In genomic region chr18:3903341-3903740, GRCh38 we compare ENCODE assay signal across 11 cellular contexts.
DNase-seq lines count a peak whose midpoint lies in the region; ATAC-seq and TF ChIP-seq lines count a peak whose summit lies in the region.
"Had no signal": no experiment of that assay in that cellular context is flagged by ENCODE, and none has a peak within 500 bp of the region (broad histone marks: within the 10 kb centered on the region; RNA-seq: fewer than 3 reads in every experiment).

No MANE protein-coding gene starts in this region.

- H3K9ac ChIP-seq in fibroblast of lung (ENCODE audit: insufficient read depth, low read length) = no peak overlapping the region
- H3K9ac ChIP-seq in skeletal muscle satellite cell (ENCODE audit: low read depth, low read length) = no peak overlapping the region

- no peak overlapping the region for H2AFZ ChIP-seq in fibroblast of lung (ENCODE audit: low read length)

- H3K4me2 ChIP-seq in fibroblast of lung (ENCODE audit: extremely low read depth, insufficient read depth, low read length) (no peak overlapping the region), skeletal muscle satellite cell (ENCODE audit: low read length) (peak overlapping the region; percentile 38)

- no peaks in the 10 kb centered on the region for H4K20me1 ChIP-seq in fibroblast of lung (ENCODE audit: control insufficient read depth, extremely low read depth, insufficient read depth, low read length)

- DNase-seq in EL (peak; percentile 90), RKO (ENCODE audit: low spot score) (peak; percentile 31), fibroblast of lung (ENCODE audit: low read depth in 2 of 2) (peak; percentile 89 to 96), NCI-H446 (lab: John Stamatoyannopoulos, UW) (no peak)
- DNase-seq in activated CD4-positive, alpha-beta T cell treated with anti-CD3 and anti-CD28 coated beads, Interleukin-2, amount 50 U/mL, for 48 hours = no peak
- DNase-seq: activated naive CD8-positive, alpha-beta T cell treated with anti-CD3 and anti-CD28 coated beads, Interleukin-2, amount 50 U/mL, for 24 hours; dorsolateral prefrontal cortex; stimulated activated naive B cell treated with anti-CD40 and anti-IgM and Interleukin-4, amounts not matched to agents 10 μg/mL and 1 μg/mL and 100 μg/mL, for 72 hours had no signal

- H3K27ac ChIP-seq in fibroblast of lung (ENCODE audit: insufficient read depth, low read length) = peak overlapping the region; percentile 33
- H3K27ac ChIP-seq: dorsolateral prefrontal cortex had no signal

- H3K9me3 ChIP-seq in fibroblast of lung (ENCODE audit: control insufficient read depth, insufficient read depth, low read depth, low read length) (no peaks in the 10 kb centered on the region), skeletal muscle satellite cell (replicated peaks; ENCODE audit: low read length) (no peaks in the 10 kb centered on the region)

- H3K4me1 ChIP-seq in fibroblast of lung (ENCODE audit: control insufficient read depth, extremely low read depth, insufficient read depth, low read length) (no peaks in the 10 kb centered on the region), skeletal muscle satellite cell (ENCODE audit: control insufficient read depth, insufficient read depth, low read length) (peaks cover 18% of the 10 kb centered on the region)

- H3K27me3 ChIP-seq in fibroblast of lung (ENCODE audit: control insufficient read depth, insufficient read depth, low read length) (no peaks in the 10 kb centered on the region), skeletal muscle satellite cell (ENCODE audit: control insufficient read depth, insufficient read depth, low read length) (peaks cover 2% of the 10 kb centered on the region)
- H3K27me3 ChIP-seq: dorsolateral prefrontal cortex had no signal

- H3K79me2 ChIP-seq in fibroblast of lung (ENCODE audit: control insufficient read depth, insufficient read depth, low read length) = no peaks in the 10 kb centered on the region

- no peak for TF ChIP-seq CTCF in fibroblast of lung (conservative IDR thresholded peaks at IDR 0.05 in 1 of 2, IDR thresholded peaks at IDR 0.05 in 1 of 2; ENCODE audit: low read depth in 1 of 2, low read length in 2 of 2)

- H3K36me3 ChIP-seq in fibroblast of lung (ENCODE audit: control insufficient read depth, insufficient read depth, low read length) = no peaks in the 10 kb centered on the region
- no peaks in the 10 kb centered on the region for H3K36me3 ChIP-seq in skeletal muscle satellite cell (ENCODE audit: insufficient read depth, low read length)

- H3K4me3 ChIP-seq in fibroblast of lung (replicated peaks in 1 of 4; ENCODE audit: control extremely low read depth in 1 of 4, insufficient read depth in 1 of 4, low read depth in 3 of 4, low read length in 4 of 4) (no peak overlapping the region), skeletal muscle satellite cell (ENCODE audit: low read length) (no peak overlapping the region)
- H3K4me3 ChIP-seq: dorsolateral prefrontal cortex had no signal

- ATAC-seq in GM18868 (IDR thresholded peaks at IDR 0.05; ENCODE audit: unreplicated experiment) = no peak
- ATAC-seq: activated CD4-positive, CD25-positive, alpha-beta regulatory T cell treated with anti-CD3 and anti-CD28 coated beads, Interleukin-2, amount 50 U/mL, for 24 hours; activated naive CD8-positive, alpha-beta T cell treated with anti-CD3 and anti-CD28 coated beads, Interleukin-2, amount 50 U/mL, for 24 hours; stimulated activated naive B cell treated with anti-CD40 and anti-IgM and Interleukin-4, amounts not matched to agents 10 μg/mL and 1 μg/mL and 100 μg/mL, for 72 hours had no signal

Comparison
In these comparisons a context has a peak if more than half of its experiments do, and no peak if none do; other contexts are left out.
1. DNase-seq: peak in EL (single experiment), RKO (single experiment) and fibroblast of lung (2 of 2); none in NCI-H446 (0 of 2) and activated CD4-positive, alpha-beta T cell treated with anti-CD3 and anti-CD28 coated beads, Interleukin-2, amount 50 U/mL, for 48 hours (0 of 2).